8 cellular contexts compared by ENCODE assay signal in genomic region chr2:64645014-64645418, GRCh38. TPM values are rescaled to one million over a fixed set of nuclear protein-coding genes. Genes with fewer than 3 reads are reported as not detected.
A peak's percentile ranks its signal among the peaks of the same experiment; 100 is the strongest.
DNase-seq lines count a peak whose midpoint lies in the region; TF ChIP-seq lines count a peak whose summit lies in the region.

No MANE protein-coding gene starts in this region.

- DNase-seq in NCI-H2196 (lab: John Stamatoyannopoulos, UW; ENCODE audit: unreplicated experiment) (peak; percentile 22), NCI-H2196 treated with DMSO at 0.1 percent for 48 hours (lab: John Stamatoyannopoulos, UW; ENCODE audit: unreplicated experiment) (no peak), MM.1S (peak; percentile 66), SJSA1 (ENCODE audit: low read depth in 1 of 2, low spot score in 2 of 2) (peak in 1 of 2 experiments; percentile 66), coronary artery (ENCODE audit: low spot score) (no peak), lower leg skin (ENCODE audit: low spot score in 2 of 2) (peak in 1 of 2 donors; percentile 87), suprapubic skin (ENCODE audit: low spot score in 2 of 2) (no peak)
- DNase-seq in effector CD8-positive, alpha-beta T cell (lab: John Stamatoyannopoulos, UW), result no peak

- H3K4me3 ChIP-seq in MM.1S (ENCODE audit: low read length) (peak overlapping the region; percentile 63), SJSA1 (peak overlapping the region; percentile 24), coronary artery (peak overlapping the region; percentile 70), lower leg skin (ENCODE audit: low read depth, poor library complexity, severe bottlenecking) (peak overlapping the region; percentile 16), suprapubic skin (peak overlapping the region; percentile 49)

- H3K27ac ChIP-seq in MM.1S (ENCODE audit: low read length), result peak overlapping the region; percentile 88
- peak overlapping the region; percentile 85 for H3K27ac ChIP-seq in SJSA1
- H3K27ac ChIP-seq in coronary artery, result peak overlapping the region; percentile 76 to 85
- peak overlapping the region; percentile 87 for H3K27ac ChIP-seq in suprapubic skin

- peaks cover 33% of the 10 kb centered on the region for H3F3A ChIP-seq in MM.1S (ENCODE audit: insufficient read depth, low read length)

- 1% methylated on average over 17 of the region's 17 CpGs for WGBS in lower leg skin, 2 donors
- under 1% methylated on average over 17 of the region's 17 CpGs for WGBS in suprapubic skin

- no peak for TF ChIP-seq EP300 in suprapubic skin (IDR thresholded peaks at IDR 0.05)

- peaks cover 21% of the 10 kb centered on the region for H4K20me1 ChIP-seq in MM.1S (ENCODE audit: insufficient read depth, low read length)

- TF ChIP-seq CTCF in MM.1S (IDR thresholded peaks at IDR 0.05; ENCODE audit: low read length), result peak; percentile 25
- no peak for TF ChIP-seq CTCF in coronary artery (IDR thresholded peaks at IDR 0.05)
- TF ChIP-seq CTCF in lower leg skin (IDR thresholded peaks at IDR 0.05), result no peak
- TF ChIP-seq CTCF in suprapubic skin (IDR thresholded peaks at IDR 0.05), result no peak

- H3K27me3 ChIP-seq in MM.1S (replicated peaks; ENCODE audit: insufficient read depth, low read length), result no peaks in the 10 kb centered on the region
- H3K27me3 ChIP-seq in SJSA1 (replicated peaks), result no peaks in the 10 kb centered on the region
- H3K27me3 ChIP-seq in suprapubic skin, result no peaks in the 10 kb centered on the region

- H3K79me2 ChIP-seq in MM.1S (ENCODE audit: low read length), result peaks cover 100% of the 10 kb centered on the region

- H3K36me3 ChIP-seq in MM.1S (replicated peaks; ENCODE audit: insufficient read depth, low read length) (no peaks in the 10 kb centered on the region), SJSA1 (no peaks in the 10 kb centered on the region), suprapubic skin (no peaks in the 10 kb centered on the region)

- TF ChIP-seq POLR2A in lower leg skin (IDR thresholded peaks at IDR 0.05) (no peak), suprapubic skin (IDR thresholded peaks at IDR 0.05) (no peak)

- no peak overlapping the region for H2AFZ ChIP-seq in MM.1S (ENCODE audit: low read length)

- peaks cover 44% of the 10 kb centered on the region for H3K4me1 ChIP-seq in MM.1S (ENCODE audit: low read length)
- H3K4me1 ChIP-seq in SJSA1 (replicated peaks), result peaks cover 48% of the 10 kb centered on the region
- peaks cover 96% of the 10 kb centered on the region for H3K4me1 ChIP-seq in suprapubic skin

- no peaks in the 10 kb centered on the region for H3K9me3 ChIP-seq in MM.1S (replicated peaks; ENCODE audit: insufficient read depth, low read length)
- H3K9me3 ChIP-seq in SJSA1 (replicated peaks), result no peaks in the 10 kb centered on the region
- no peaks in the 10 kb centered on the region for H3K9me3 ChIP-seq in suprapubic skin

- H3K9me2 ChIP-seq in MM.1S (replicated peaks; ENCODE audit: insufficient read depth, low read length), result no peaks in the 10 kb centered on the region

- peak overlapping the region; percentile 85 for H3K4me2 ChIP-seq in MM.1S (ENCODE audit: low read depth, low read length)

- intact Hi-C loops in lower leg skin (cut with DNase I; ENCODE audit: low total_unique reads), result no loop called here

- H3K9ac ChIP-seq in MM.1S (ENCODE audit: low read length), result peak overlapping the region; percentile 77

RNA-seq across cellular contexts. Expression of gene SERTAD2, which starts 8.7 kb away (rescaled TPM):
- total RNA-seq in SJSA1 (2014; rRNA removed; shearing (Covaris generic)), result 19.5 and 21.4 TPM in 2 replicates
- 10 to 100 TPM; 27.7 to 31.8 (median 30.7) TPM for total RNA-seq in lower leg skin
- total RNA-seq in suprapubic skin, result 10 to 100 TPM; 23.7 to 36.4 (median 30.9) TPM

Comparison
In these comparisons a context has a peak if more than half of its experiments do, and no peak if none do; other contexts are left out.
1. DNase-seq: peak in NCI-H2196 (single experiment) and MM.1S (single experiment); none in NCI-H2196 treated with DMSO at 0.1 percent for 48 hours (single experiment), coronary artery (single experiment), suprapubic skin (0 of 2) and effector CD8-positive, alpha-beta T cell (single experiment).
2. H3K4me3 ChIP-seq: peak in every context shown above with its lines; median percentile 70 in coronary artery; 63 in MM.1S; 49 in suprapubic skin; 24 in SJSA1; 16 in lower leg skin.
3. Peak in every context shown above with its lines, with median percentiles within 50 percentile points of each other: H3K27ac ChIP-seq.